ENCODE assay signal across 1 cellular context in genomic region chr1:228376262-228376628, GRCh38.
TF ChIP-seq lines count a peak whose summit lies in the region.

No MANE protein-coding gene starts in this region.

TF ChIP-seq in GM23338, 12 proteins besides CTCF, POLR2A, EP300 and RAD21 (continued from another document):
- TF ChIP-seq EZH2phosphoT487 (IDR thresholded peaks at IDR 0.05; ENCODE audit: unreplicated experiment) (no peak), ZNF331 (CRISPR knock-in tag; IDR thresholded peaks at IDR 0.05; ENCODE audit: low read depth) (no peak), ETS1 (IDR thresholded peaks at IDR 0.05) (no peak), JUNB (IDR thresholded peaks at IDR 0.05; ENCODE audit: unreplicated experiment) (no peak), EZH2 (IDR thresholded peaks at IDR 0.05; ENCODE audit: low read depth, unreplicated experiment) (no peak), CREB1 (CRISPR knock-in tag; IDR thresholded peaks at IDR 0.05; ENCODE audit: low read depth) (no peak)
- TF ChIP-seq, protein P1, sequence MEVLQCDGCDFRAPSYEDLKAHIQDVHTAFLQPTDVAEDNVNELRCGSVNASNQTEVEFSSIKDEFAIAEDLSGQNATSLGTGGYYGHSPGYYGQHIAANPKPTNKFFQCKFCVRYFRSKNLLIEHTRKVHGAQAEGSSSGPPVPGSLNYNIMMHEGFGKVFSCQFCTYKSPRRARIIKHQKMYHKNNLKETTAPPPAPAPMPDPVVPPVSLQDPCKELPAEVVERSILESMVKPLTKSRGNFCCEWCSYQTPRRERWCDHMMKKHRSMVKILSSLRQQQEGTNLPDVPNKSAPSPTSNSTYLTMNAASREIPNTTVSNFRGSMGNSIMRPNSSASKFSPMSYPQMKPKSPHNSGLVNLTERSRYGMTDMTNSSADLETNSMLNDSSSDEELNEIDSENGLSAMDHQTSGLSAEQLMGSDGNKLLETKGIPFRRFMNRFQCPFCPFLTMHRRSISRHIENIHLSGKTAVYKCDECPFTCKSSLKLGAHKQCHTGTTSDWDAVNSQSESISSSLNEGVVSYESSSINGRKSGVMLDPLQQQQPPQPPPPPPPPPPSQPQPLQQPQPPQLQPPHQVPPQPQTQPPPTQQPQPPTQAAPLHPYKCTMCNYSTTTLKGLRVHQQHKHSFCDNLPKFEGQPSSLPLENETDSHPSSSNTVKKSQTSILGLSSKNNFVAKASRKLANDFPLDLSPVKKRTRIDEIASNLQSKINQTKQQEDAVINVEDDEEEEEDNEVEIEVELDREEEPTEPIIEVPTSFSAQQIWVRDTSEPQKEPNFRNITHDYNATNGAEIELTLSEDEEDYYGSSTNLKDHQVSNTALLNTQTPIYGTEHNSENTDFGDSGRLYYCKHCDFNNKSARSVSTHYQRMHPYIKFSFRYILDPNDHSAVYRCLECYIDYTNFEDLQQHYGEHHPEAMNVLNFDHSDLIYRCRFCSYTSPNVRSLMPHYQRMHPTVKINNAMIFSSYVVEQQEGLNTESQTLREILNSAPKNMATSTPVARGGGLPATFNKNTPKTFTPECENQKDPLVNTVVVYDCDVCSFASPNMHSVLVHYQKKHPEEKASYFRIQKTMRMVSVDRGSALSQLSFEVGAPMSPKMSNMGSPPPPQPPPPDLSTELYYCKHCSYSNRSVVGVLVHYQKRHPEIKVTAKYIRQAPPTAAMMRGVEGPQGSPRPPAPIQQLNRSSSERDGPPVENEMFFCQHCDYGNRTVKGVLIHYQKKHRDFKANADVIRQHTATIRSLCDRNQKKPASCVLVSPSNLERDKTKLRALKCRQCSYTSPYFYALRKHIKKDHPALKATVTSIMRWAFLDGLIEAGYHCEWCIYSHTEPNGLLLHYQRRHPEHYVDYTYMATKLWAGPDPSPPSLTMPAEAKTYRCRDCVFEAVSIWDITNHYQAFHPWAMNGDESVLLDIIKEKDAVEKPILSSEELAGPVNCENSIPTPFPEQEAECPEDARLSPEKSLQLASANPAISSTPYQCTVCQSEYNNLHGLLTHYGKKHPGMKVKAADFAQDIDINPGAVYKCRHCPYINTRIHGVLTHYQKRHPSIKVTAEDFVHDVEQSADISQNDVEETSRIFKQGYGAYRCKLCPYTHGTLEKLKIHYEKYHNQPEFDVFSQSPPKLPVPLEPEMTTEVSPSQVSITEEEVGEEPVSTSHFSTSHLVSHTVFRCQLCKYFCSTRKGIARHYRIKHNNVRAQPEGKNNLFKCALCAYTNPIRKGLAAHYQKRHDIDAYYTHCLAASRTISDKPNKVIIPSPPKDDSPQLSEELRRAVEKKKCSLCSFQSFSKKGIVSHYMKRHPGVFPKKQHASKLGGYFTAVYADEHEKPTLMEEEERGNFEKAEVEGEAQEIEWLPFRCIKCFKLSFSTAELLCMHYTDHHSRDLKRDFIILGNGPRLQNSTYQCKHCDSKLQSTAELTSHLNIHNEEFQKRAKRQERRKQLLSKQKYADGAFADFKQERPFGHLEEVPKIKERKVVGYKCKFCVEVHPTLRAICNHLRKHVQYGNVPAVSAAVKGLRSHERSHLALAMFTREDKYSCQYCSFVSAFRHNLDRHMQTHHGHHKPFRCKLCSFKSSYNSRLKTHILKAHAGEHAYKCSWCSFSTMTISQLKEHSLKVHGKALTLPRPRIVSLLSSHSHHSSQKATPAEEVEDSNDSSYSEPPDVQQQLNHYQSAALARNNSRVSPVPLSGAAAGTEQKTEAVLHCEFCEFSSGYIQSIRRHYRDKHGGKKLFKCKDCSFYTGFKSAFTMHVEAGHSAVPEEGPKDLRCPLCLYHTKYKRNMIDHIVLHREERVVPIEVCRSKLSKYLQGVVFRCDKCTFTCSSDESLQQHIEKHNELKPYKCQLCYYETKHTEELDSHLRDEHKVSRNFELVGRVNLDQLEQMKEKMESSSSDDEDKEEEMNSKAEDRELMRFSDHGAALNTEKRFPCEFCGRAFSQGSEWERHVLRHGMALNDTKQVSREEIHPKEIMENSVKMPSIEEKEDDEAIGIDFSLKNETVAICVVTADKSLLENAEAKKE (CRISPR knock-in tag; IDR thresholded peaks at IDR 0.05), result no peak
